ENCODE assay signal across 16 cellular contexts in the genomic region with DNA sequence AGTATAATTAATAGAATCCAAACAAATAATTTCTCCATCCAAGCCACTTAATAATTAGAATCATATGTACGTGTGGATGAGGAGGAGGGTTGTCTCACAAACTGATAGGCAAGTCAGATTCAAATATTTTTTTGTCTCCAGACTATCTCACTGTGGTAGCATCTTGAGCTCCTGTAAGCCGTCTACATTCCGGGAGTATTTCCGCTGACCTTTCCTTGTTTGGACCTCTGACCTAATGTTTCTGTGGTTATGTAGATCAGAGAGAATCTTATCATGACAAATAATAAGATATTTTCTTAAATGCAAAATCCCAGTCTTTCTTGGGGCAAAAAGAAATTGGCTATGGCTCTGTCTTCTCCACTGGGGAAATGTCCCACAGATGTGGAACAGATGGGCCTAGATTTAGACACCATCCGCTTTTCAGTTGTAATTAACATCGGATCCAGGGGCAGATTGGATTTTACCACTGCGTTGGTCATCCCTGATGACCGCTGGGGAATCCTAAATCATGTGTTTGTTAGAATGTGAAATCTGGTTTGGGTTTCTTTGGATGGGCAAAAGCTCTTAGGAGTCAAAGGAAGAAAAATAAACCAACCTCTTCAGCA.
DNase-seq lines count a peak whose midpoint lies in the region; TF ChIP-seq lines count a peak whose summit lies in the region.
"Had no signal": no experiment of that assay in that cellular context is flagged by ENCODE, and none has a peak within 500 bp of the region (broad histone marks: within the 10 kb centered on the region; RNA-seq: fewer than 3 reads in every experiment).

No MANE protein-coding gene starts in this region.

- no peak overlapping the region for H3K4me3 ChIP-seq in cardiac fibroblast (replicated peaks in 1 of 2; ENCODE audit: low read depth in 2 of 2, low read length in 2 of 2)
- no peak overlapping the region for H3K4me3 ChIP-seq in lower leg skin (ENCODE audit: low read depth, poor library complexity, severe bottlenecking)
- H3K4me3 ChIP-seq: BLaER1, GM12878, PC-9 had no signal

- no peak for TF ChIP-seq POLR2A in lower leg skin (IDR thresholded peaks at IDR 0.05)

- WGBS in lower leg skin, 2 donors, result 60 to 61% methylated on average over 8 of the region's 8 CpGs

- DNase-seq in AG09319 (ENCODE audit: extremely low read depth, low read depth) (peak; percentile 43), EL (peak; percentile 8), cardiac fibroblast (ENCODE audit: low read depth in 2 of 2) (peak; percentile 8 to 18), iris pigment epithelial cell (ENCODE audit: low read depth) (peak; percentile 16), cerebellar cortex (ENCODE audit: low spot score) (no peak), lower leg skin (ENCODE audit: low spot score in 2 of 2) (no peak), GM10248 (ENCODE audit: extremely low spot score) (no peak)
- DNase-seq: ACHN, DMS153, H9, NCI-H187 treated with DMSO at 0.1 percent for 48 hours, NCI-H510A treated with DMSO at 0.1 percent for 48 hours, PC-9, SK-N-SH had no signal

- POLR2A ChIA-PET in GM10248 (lab: Yijun Ruan, JAX), result no interaction called here

- TF ChIP-seq CTCF in AG09319 (IDR thresholded peaks at IDR 0.05; ENCODE audit: low read depth, low read length) (no peak), cardiac fibroblast (IDR thresholded peaks at IDR 0.05; ENCODE audit: low read depth, low read length) (no peak), lower leg skin (IDR thresholded peaks at IDR 0.05) (no peak), GM10248 (IDR thresholded peaks at IDR 0.05; ENCODE audit: control extremely low read depth, extremely low read depth, low read depth, missing control alignments) (no peak)

- CTCF ChIA-PET in GM10248 (lab: Yijun Ruan, JAX), result interaction anchor here (1.4 kb wide), 1 partner anchor 23 kb away, joined by 4 read pairs; no protein-coding TSS in a partner anchor

- intact Hi-C loops in lower leg skin (cut with DNase I; ENCODE audit: low total_unique reads), result no loop called here

Comparison
In these comparisons a context has a peak if more than half of its experiments do, and no peak if none do; other contexts are left out.
1. DNase-seq: peak in AG09319 (single experiment), EL (single experiment), cardiac fibroblast (2 of 2) and iris pigment epithelial cell (single experiment); none in cerebellar cortex (single experiment), lower leg skin (0 of 2) and GM10248 (single experiment).